Comparison of ENCODE assay signal across 22 cellular contexts in genomic region chr20:44627364-44628010, GRCh38.
"Had no signal": no experiment of that assay in that cellular context is flagged by ENCODE, and none has a peak within 500 bp of the region (broad histone marks: within the 10 kb centered on the region; RNA-seq: fewer than 3 reads in every experiment).

No MANE protein-coding gene starts in this region.

- H3K27ac ChIP-seq: esophagus squamous epithelium, pancreas, testis had no signal

- H3K36me3 ChIP-seq: pancreas had no signal

- H3K9me3 Mint-ChIP-seq: activated CD8-positive, alpha-beta T cell treated with anti-CD3 and anti-CD28 coated beads for 36 hours; activated T-helper 2 cell treated with anti-CD3 and anti-CD28 coated beads, Interferon-gamma antibody, Interleukin-2, Interleukin-4, amounts not matched to agents 10 μg/mL and 5 μg/mL and 100 μg/mL, durations not matched to agents 14 hours and 24 hours and 36 hours; mesothelial cell of epicardium; stimulated activated effector memory CD8-positive, alpha-beta T cell treated with anti-CD3 and anti-CD28 coated beads, Interleukin-12 subunit alpha, Interleukin-12 subunit beta, amount 100 ng/mL, for 72 hours; type B pancreatic cell had no signal

- DNase-seq: activated CD4-positive, alpha-beta T cell treated with anti-CD3 and anti-CD28 coated beads, Interleukin-2, amount 10 ng/mL, durations not matched to agents 24 days and 14 days; activated CD4-positive, CD25-positive, alpha-beta regulatory T cell; activated CD8-positive, alpha-beta T cell treated with anti-CD3 and anti-CD28 coated beads for 36 hours; activated T-cell treated with anti-CD3 and anti-CD28 coated beads, Interleukin-2, amount 50 U/mL, for 1 hour; effector CD8-positive, alpha-beta T cell; esophagus squamous epithelium; kidney; pancreas; stimulated activated CD4-positive, alpha-beta T cell treated with anti-CD3 and anti-CD28 coated beads, Interleukin-4, amount 100 ng/mL, for 24 hours; T-cell; T-helper 9 cell; testis had no signal

- H3K27ac Mint-ChIP-seq: activated CD8-positive, alpha-beta T cell treated with anti-CD3 and anti-CD28 coated beads for 36 hours; activated T-helper 2 cell treated with anti-CD3 and anti-CD28 coated beads, Interferon-gamma antibody, Interleukin-2, Interleukin-4, amounts not matched to agents 10 μg/mL and 5 μg/mL and 100 μg/mL, durations not matched to agents 14 hours and 24 hours and 36 hours; dendritic cell treated with granulocyte-macrophage colony-stimulating factor and Interleukin-4, amounts not matched to agents 40 ng/mL and 50 ng/mL, for 4 days; mesothelial cell of epicardium; type B pancreatic cell had no signal

- H3K27me3 Mint-ChIP-seq: activated CD4-positive, alpha-beta T cell treated with anti-CD3 and anti-CD28 coated beads, Interleukin-2, amount 10 ng/mL, durations not matched to agents 24 days and 14 days; activated CD8-positive, alpha-beta T cell treated with anti-CD3 and anti-CD28 coated beads for 36 hours; activated naive CD8-positive, alpha-beta T cell; dendritic cell treated with granulocyte-macrophage colony-stimulating factor and Interleukin-4, amounts not matched to agents 40 ng/mL and 50 ng/mL, for 4 days; T-cell; type B pancreatic cell had no signal

- H3K27me3 ChIP-seq: esophagus squamous epithelium, pancreas, testis had no signal

- H3K4me3 ChIP-seq: esophagus squamous epithelium, lung, pancreas, testis had no signal

- ATAC-seq: activated CD8-positive, alpha-beta T cell treated with anti-CD3 and anti-CD28 coated beads for 36 hours; left lobe of liver; pancreas; sciatic nerve; SK-N-SH treated with all-trans-retinoic acid at 6 μM for 48 hours; stimulated activated effector memory CD8-positive, alpha-beta T cell treated with anti-CD3 and anti-CD28 coated beads, Interleukin-12 subunit alpha, Interleukin-12 subunit beta, amount 100 ng/mL, for 72 hours; T-cell had no signal

- H3K36me3 Mint-ChIP-seq: type B pancreatic cell had no signal

- H3K9me3 ChIP-seq: pancreas, testis had no signal

- H3K4me1 ChIP-seq: pancreas had no signal

- H3K4me3 Mint-ChIP-seq: activated CD4-positive, alpha-beta T cell treated with anti-CD3 and anti-CD28 coated beads, Interleukin-2, amount 10 ng/mL, durations not matched to agents 24 days and 14 days; activated CD8-positive, alpha-beta T cell treated with anti-CD3 and anti-CD28 coated beads for 36 hours; activated naive CD8-positive, alpha-beta T cell; dendritic cell treated with granulocyte-macrophage colony-stimulating factor and Interleukin-4, amounts not matched to agents 40 ng/mL and 50 ng/mL, for 4 days; mesothelial cell of epicardium; stimulated activated effector memory CD8-positive, alpha-beta T cell treated with anti-CD3 and anti-CD28 coated beads, Interleukin-12 subunit alpha, Interleukin-12 subunit beta, amount 100 ng/mL, for 72 hours; T-cell; type B pancreatic cell had no signal
